ENCODE assay signal across 32 cellular contexts in the genomic region with DNA sequence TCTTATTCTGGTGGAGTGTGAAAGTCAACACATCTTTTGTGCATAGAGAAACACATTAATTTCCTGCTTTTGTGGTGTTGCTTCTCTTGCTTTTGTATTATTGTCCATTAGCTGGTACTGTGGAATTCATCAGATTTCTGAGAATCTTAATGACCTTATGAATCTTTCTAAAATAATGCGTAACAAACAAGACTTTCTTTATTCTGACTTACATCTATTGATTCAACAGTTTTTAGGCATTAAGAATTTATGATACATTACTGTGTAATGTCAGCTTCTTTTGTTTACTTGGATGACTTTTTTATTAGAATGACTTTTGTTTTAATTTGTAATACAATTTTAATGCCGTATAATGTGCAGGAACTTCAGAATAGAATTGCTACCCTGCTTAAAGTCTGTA.
"Had no signal": no experiment of that assay in that cellular context is flagged by ENCODE, and none has a peak within 500 bp of the region (broad histone marks: within the 10 kb centered on the region; RNA-seq: fewer than 3 reads in every experiment).

No MANE protein-coding gene starts in this region.

- H3K4me1 ChIP-seq: breast epithelium had no signal

- H3K27ac ChIP-seq: adrenal gland, body of pancreas, brain microvascular endothelial cell, breast epithelium had no signal

- H3K27me3 ChIP-seq: adrenal gland, body of pancreas, brain microvascular endothelial cell, breast epithelium had no signal

- FAIRE-seq: astrocyte, colon had no signal

- H3K4me3 ChIP-seq: adrenal gland, body of pancreas, breast epithelium had no signal

- ATAC-seq: activated CD8-positive, alpha-beta T cell treated with anti-CD3 and anti-CD28 coated beads for 36 hours; activated naive CD4-positive, alpha-beta T cell treated with anti-CD3 and anti-CD28 coated beads, Interleukin-2, amount 50 U/mL, for 72 hours; activated T-cell treated with anti-CD3 and anti-CD28 coated beads, Interleukin-2, amount 50 U/mL, for 4 hours; activated T-cell treated with anti-CD3 and anti-CD28 coated beads, Interleukin-2, amount 50 U/mL, for 72 hours; activated T-helper 17 cell treated with anti-CD3 and anti-CD28 coated beads, Interleukin-2, amount 50 U/mL, for 72 hours; body of pancreas had no signal

- H3K36me3 ChIP-seq: adrenal gland, brain microvascular endothelial cell, breast epithelium had no signal

- H3K9me3 ChIP-seq: body of pancreas had no signal

- DNase-seq: activated B cell treated with CpG ODN at 0.5 μM for 24 hours; activated CD4-positive, alpha-beta memory T cell treated with anti-CD3 and anti-CD28 coated beads for 36 hours; activated CD4-positive, alpha-beta T cell treated with anti-CD3 and anti-CD28 coated beads for 4 hours; activated CD4-positive, alpha-beta T cell treated with anti-CD3 and anti-CD28 coated beads, Interleukin-2, amount 10 ng/mL, durations not matched to agents 24 days and 14 days; activated CD4-positive, alpha-beta T cell treated with anti-CD3 and anti-CD28 coated beads, Interleukin-2, amount 50 U/mL, for 1 hour; activated CD4-positive, alpha-beta T cell treated with anti-CD3 and anti-CD28 coated beads, Interleukin-2, amount 50 U/mL, for 4 hours; activated CD4-positive, CD25-positive, alpha-beta regulatory T cell treated with anti-CD3 and anti-CD28 coated beads, Interleukin-2, amount 50 U/mL, for 72 hours; activated CD8-positive, alpha-beta memory T cell treated with anti-CD3 and anti-CD28 coated beads, Interleukin-2, amount 50 U/mL, for 4 hours; activated CD8-positive, alpha-beta T cell treated with anti-CD3 and anti-CD28 coated beads for 36 hours; activated effector memory CD4-positive, alpha-beta T cell treated with anti-CD3 and anti-CD28 coated beads, Interleukin-2, amount 50 U/mL, for 16 hours; activated gamma-delta T cell treated with Interleukin-2 at 50 U/mL for 16 hours; activated naive CD4-positive, alpha-beta T cell; activated naive CD4-positive, alpha-beta T cell treated with anti-CD3 and anti-CD28 coated beads for 36 hours; activated naive CD4-positive, alpha-beta T cell treated with anti-CD3 and anti-CD28 coated beads, Interleukin-2, amount 50 U/mL, for 16 hours; activated naive CD8-positive, alpha-beta T cell treated with anti-CD3 and anti-CD28 coated beads for 36 hours; activated T-cell treated with anti-CD3 and anti-CD28 coated beads for 4 hours; activated T-cell treated with anti-CD3 and anti-CD28 coated beads, Interleukin-2, amount 50 U/mL, for 1 hour; activated T-cell treated with anti-CD3 and anti-CD28 coated beads, Interleukin-2, amount 50 U/mL, for 4 hours; activated T-cell treated with anti-CD3 and anti-CD28 coated beads, Interleukin-2, amount 50 U/mL, for 72 hours; adrenal gland; amniotic stem cell; aorta; body of pancreas; brain microvascular endothelial cell; central memory CD4-positive, alpha-beta T cell; T-helper 2 cell; T-helper 9 cell had no signal
